ENCODE assay signal across 1 cellular context in genomic region chr14:22883191-22883976, GRCh38.
TF ChIP-seq lines count a peak whose summit lies in the region.

REM2 (plus strand) TSS chr14:22883222; CDS start chr14:22883288, 66 bp downstream.

TF ChIP-seq in HepG2, 621 proteins besides CTCF, POLR2A, EP300 and RAD21 (continued from another document and continues in another):
- TF ChIP-seq ZNF281 (CRISPR knock-in tag; IDR thresholded peaks at IDR 0.05; ENCODE audit: borderline replicate concordance) (no peak), CREM (IDR thresholded peaks at IDR 0.05) (no peak), CREM (CRISPR knock-in tag; IDR thresholded peaks at IDR 0.05) (no peak), ZFY (CRISPR knock-in tag; IDR thresholded peaks at IDR 0.05) (no peak), ZNF770 (CRISPR knock-in tag; IDR thresholded peaks at IDR 0.05) (no peak), ZNF672 (CRISPR knock-in tag; IDR thresholded peaks at IDR 0.05) (no peak), ZHX2 (IDR thresholded peaks at IDR 0.05; ENCODE audit: low read depth) (no peak), ZHX2 (CRISPR knock-in tag; IDR thresholded peaks at IDR 0.05; ENCODE audit: borderline replicate concordance) (no peak), DR1 (CRISPR knock-in tag; IDR thresholded peaks at IDR 0.05) (no peak), ZNF687 (CRISPR knock-in tag; IDR thresholded peaks at IDR 0.05) (peak; percentile 14; the same call in 1 of the 2 replicates), NR1H2 (CRISPR knock-in tag; IDR thresholded peaks at IDR 0.05; ENCODE audit: borderline replicate concordance, low read depth) (no peak), TRIM24 (CRISPR knock-in tag; IDR thresholded peaks at IDR 0.05) (no peak), ZNF646 (CRISPR knock-in tag; IDR thresholded peaks at IDR 0.05) (0 out of 2 replicates have a peak, but pooled peaks have one; percentile 41), MIER2 (CRISPR knock-in tag; IDR thresholded peaks at IDR 0.05) (no peak), TEF (CRISPR knock-in tag; IDR thresholded peaks at IDR 0.05) (no peak), ZNF383 (CRISPR knock-in tag; IDR thresholded peaks at IDR 0.05; ENCODE audit: borderline replicate concordance) (no peak), THYN1 (CRISPR knock-in tag; IDR thresholded peaks at IDR 0.05; ENCODE audit: borderline replicate concordance, low read depth) (no peak), RORA (CRISPR knock-in tag; IDR thresholded peaks at IDR 0.05) (no peak), TSC22D2 (CRISPR knock-in tag; IDR thresholded peaks at IDR 0.05; ENCODE audit: borderline replicate concordance) (no peak), ZNF414 (CRISPR knock-in tag; IDR thresholded peaks at IDR 0.05) (no peak), NPAS2 (CRISPR knock-in tag; IDR thresholded peaks at IDR 0.05; ENCODE audit: borderline replicate concordance) (no peak)
